10 cellular contexts compared by ENCODE assay signal in genomic region chr10:71712170-71712569, GRCh38. TPM values are rescaled to one million over a fixed set of nuclear protein-coding genes. Genes with fewer than 3 reads are reported as not detected.
A peak's percentile ranks its signal among the peaks of the same experiment; 100 is the strongest.
DNase-seq lines count a peak whose midpoint lies in the region; ATAC-seq and TF ChIP-seq lines count a peak whose summit lies in the region.
"Had no signal": no experiment of that assay in that cellular context is flagged by ENCODE, and none has a peak within 500 bp of the region (broad histone marks: within the 10 kb centered on the region; RNA-seq: fewer than 3 reads in every experiment).

No MANE protein-coding gene starts in this region.

- CTCF ChIA-PET in activated CD8-positive, alpha-beta T cell treated with anti-CD3 and anti-CD28 coated beads, Interleukin-2, amount 10 ng/mL, durations not matched to agents 7 days and 5 days (lab: Charles Lee), result interaction anchor here (0.8 to 7.3 kb wide), 9 partner anchors 8 to 397 kb away, joined by 3 to 50 read pairs (median 4); partner anchors contain the start of gene VSIR
- CTCF ChIA-PET in A673 (lab: Charles Lee), result interaction anchor here (1.3 kb wide), 1 partner anchor 15 kb away, joined by 4 read pairs; no protein-coding TSS in a partner anchor

- no peaks in the 10 kb centered on the region for H3K36me3 ChIP-seq in suprapubic skin
- H3K36me3 ChIP-seq in SJCRH30, result no peaks in the 10 kb centered on the region
- H3K36me3 ChIP-seq in A673 (ENCODE audit: insufficient read depth, low read length, poor library complexity, severe bottlenecking), result no peaks in the 10 kb centered on the region

- H3K27me3 ChIP-seq in layer of hippocampus (ENCODE audit: control insufficient read depth, insufficient read depth, low read length), result no peaks in the 10 kb centered on the region
- H3K27me3 ChIP-seq in suprapubic skin, result no peaks in the 10 kb centered on the region
- H3K27me3 ChIP-seq in SJCRH30, result no peaks in the 10 kb centered on the region
- no peaks in the 10 kb centered on the region for H3K27me3 ChIP-seq in A673 (replicated peaks; ENCODE audit: insufficient read depth, low read depth, low read length, poor library complexity)

- DNase-seq in activated T-cell treated with anti-CD3 and anti-CD28 coated beads, Interleukin-2, amount 50 U/mL, for 72 hours, result no peak
- DNase-seq in activated T-cell treated with anti-CD3 and anti-CD28 coated beads, Interleukin-2, amount 50 U/mL, for 48 hours, result no peak
- no peak for DNase-seq in activated CD8-positive, alpha-beta T cell treated with anti-CD3 and anti-CD28 coated beads, Interleukin-2, amount 10 ng/mL, durations not matched to agents 7 days and 5 days
- no peak for DNase-seq in suprapubic skin (ENCODE audit: low spot score in 2 of 2)
- DNase-seq in SJCRH30, result no peak
- no peak for DNase-seq in A673 (ENCODE audit: low spot score)
- DNase-seq: kidney, OCI-M1 had no signal

- peaks cover 61% of the 10 kb centered on the region for H3K4me1 Mint-ChIP-seq in activated T-cell treated with anti-CD3 and anti-CD28 coated beads, Interleukin-2, amount 50 U/mL, for 72 hours (ENCODE audit: low read depth)
- H3K4me1 Mint-ChIP-seq in activated CD8-positive, alpha-beta T cell treated with anti-CD3 and anti-CD28 coated beads, Interleukin-2, amount 10 ng/mL, durations not matched to agents 7 days and 5 days (ENCODE audit: low read depth), result peaks cover 78% of the 10 kb centered on the region

- WGBS in suprapubic skin, result 93% methylated on average over 2 of the region's 2 CpGs

- H3K27me3 Mint-ChIP-seq in activated T-cell treated with anti-CD3 and anti-CD28 coated beads, Interleukin-2, amount 50 U/mL, for 72 hours (ENCODE audit: low read depth), result no peaks in the 10 kb centered on the region
- H3K27me3 Mint-ChIP-seq in activated CD8-positive, alpha-beta T cell treated with anti-CD3 and anti-CD28 coated beads, Interleukin-2, amount 10 ng/mL, durations not matched to agents 7 days and 5 days (ENCODE audit: low read depth), result no peaks in the 10 kb centered on the region

- no peak for TF ChIP-seq EP300 in suprapubic skin (IDR thresholded peaks at IDR 0.05)

- peak overlapping the region in 1 of 2 donors; percentile 87 for H3K4me3 Mint-ChIP-seq in activated T-cell treated with anti-CD3 and anti-CD28 coated beads, Interleukin-2, amount 50 U/mL, for 72 hours
- no peak overlapping the region for H3K4me3 Mint-ChIP-seq in activated CD8-positive, alpha-beta T cell treated with anti-CD3 and anti-CD28 coated beads, Interleukin-2, amount 10 ng/mL, durations not matched to agents 7 days and 5 days

- H3K27ac ChIP-seq in layer of hippocampus (ENCODE audit: low read depth, low read length) (peak overlapping the region; percentile 98), suprapubic skin (peak overlapping the region; percentile 94), SJCRH30 (no peak overlapping the region), A673 (ENCODE audit: low read depth, low read length, poor library complexity, severe bottlenecking) (no peak overlapping the region)

- no peaks in the 10 kb centered on the region for H3K9me3 ChIP-seq in suprapubic skin
- H3K9me3 ChIP-seq in SJCRH30 (replicated peaks), result no peaks in the 10 kb centered on the region
- H3K9me3 ChIP-seq in A673 (ENCODE audit: low read depth, low read length, poor library complexity, severe bottlenecking), result no peaks in the 10 kb centered on the region

- intact Hi-C loops in A673 (cut with micrococcal nuclease; ENCODE audit: unreplicated experiment), result no loop called here

- TF ChIP-seq CTCF in suprapubic skin (IDR thresholded peaks at IDR 0.05) (no peak), A673 (conservative IDR thresholded peaks at IDR 0.05; ENCODE audit: low read depth, low read length) (no peak)

- ATAC-seq in activated T-cell treated with anti-CD3 and anti-CD28 coated beads, Interleukin-2, amount 50 U/mL, for 72 hours (replicated peaks in 1 of 2), result no peak
- ATAC-seq in activated CD8-positive, alpha-beta T cell treated with anti-CD3 and anti-CD28 coated beads, Interleukin-2, amount 10 ng/mL, durations not matched to agents 7 days and 5 days, result no peak
- ATAC-seq in HG03571 (IDR thresholded peaks at IDR 0.05; ENCODE audit: unreplicated experiment), result no peak

- POLR2A ChIA-PET in activated CD8-positive, alpha-beta T cell treated with anti-CD3 and anti-CD28 coated beads, Interleukin-2, amount 10 ng/mL, durations not matched to agents 7 days and 5 days (lab: Charles Lee), result interaction anchor here (0.7 to 3.0 kb wide), 9 partner anchors 15 to 61 kb away, joined by 3 to 15 read pairs (median 4); partner anchors contain the start of gene VSIR
- POLR2A ChIA-PET in A673 (lab: Charles Lee; ENCODE audit: low non-redundant PET), result no interaction called here

- no TSS peak for BruUV-seq in A673 (replicated peaks; lab: Mats Ljungman, UMichigan)

- H3K9me3 Mint-ChIP-seq in activated T-cell treated with anti-CD3 and anti-CD28 coated beads, Interleukin-2, amount 50 U/mL, for 72 hours, result no peaks in the 10 kb centered on the region
- H3K9me3 Mint-ChIP-seq in activated CD8-positive, alpha-beta T cell treated with anti-CD3 and anti-CD28 coated beads, Interleukin-2, amount 10 ng/mL, durations not matched to agents 7 days and 5 days (ENCODE audit: insufficient read depth), result no peaks in the 10 kb centered on the region

- TF ChIP-seq POLR2A in suprapubic skin (IDR thresholded peaks at IDR 0.05), result no peak

- no peak overlapping the region for H3K4me3 ChIP-seq in suprapubic skin
- no peak overlapping the region for H3K4me3 ChIP-seq in SJCRH30
- no peak overlapping the region for H3K4me3 ChIP-seq in A673 (ENCODE audit: low read depth, low read length, poor library complexity, severe bottlenecking)

- H3K36me3 Mint-ChIP-seq in activated T-cell treated with anti-CD3 and anti-CD28 coated beads, Interleukin-2, amount 50 U/mL, for 72 hours (ENCODE audit: insufficient read depth in 2 of 2), result no peaks in the 10 kb centered on the region
- peaks cover 3% of the 10 kb centered on the region for H3K36me3 Mint-ChIP-seq in activated CD8-positive, alpha-beta T cell treated with anti-CD3 and anti-CD28 coated beads, Interleukin-2, amount 10 ng/mL, durations not matched to agents 7 days and 5 days (ENCODE audit: low read depth)

- H3K27ac Mint-ChIP-seq in activated T-cell treated with anti-CD3 and anti-CD28 coated beads, Interleukin-2, amount 50 U/mL, for 72 hours, result peak overlapping the region; percentile 87
- peak overlapping the region; percentile 99 for H3K27ac Mint-ChIP-seq in activated CD8-positive, alpha-beta T cell treated with anti-CD3 and anti-CD28 coated beads, Interleukin-2, amount 10 ng/mL, durations not matched to agents 7 days and 5 days

- H3K4me1 ChIP-seq in suprapubic skin (peaks cover 54% of the 10 kb centered on the region), SJCRH30 (peaks cover 9% of the 10 kb centered on the region), A673 (ENCODE audit: insufficient read depth, low read length, poor library complexity, severe bottlenecking) (peaks cover 8% of the 10 kb centered on the region)

RNA-seq across cellular contexts. Expression of gene C10orf105, which starts 7.4 kb away (rescaled TPM):
- under 1 TPM; 0.35 to 0.43 TPM for total RNA-seq in activated T-cell treated with anti-CD3 and anti-CD28 coated beads, Interleukin-2, amount 50 U/mL, for 72 hours
- total RNA-seq in activated CD8-positive, alpha-beta T cell treated with anti-CD3 and anti-CD28 coated beads, Interleukin-2, amount 10 ng/mL, durations not matched to agents 7 days and 5 days, result 1 to 10 TPM in 1 of 2 experiments, under 1 TPM in 1; 0.73 to 1.1 TPM
- total RNA-seq in suprapubic skin (under 1 TPM in 2 of 4 donors, not detected in 2; 0.17 to 0.48 TPM), A673 (2021) (not detected in 2 replicates)
- total RNA-seq in SJCRH30 (2014; rRNA removed; shearing (Covaris generic)), result not detected in 2 replicates

Comparison
In these comparisons a context has a peak if more than half of its experiments do, and no peak if none do; other contexts are left out.
1. H3K27ac ChIP-seq: peak in layer of hippocampus (single experiment) and suprapubic skin (single experiment); none in SJCRH30 (single experiment) and A673 (single experiment).